21 cellular contexts compared by ENCODE assay signal in genomic region chr2:842151-842792, GRCh38.
"Had no signal": no experiment of that assay in that cellular context is flagged by ENCODE, and none has a peak within 500 bp of the region (broad histone marks: within the 10 kb centered on the region; RNA-seq: fewer than 3 reads in every experiment).

No MANE protein-coding gene starts in this region.

- H3K4me3 ChIP-seq: adrenal gland, breast epithelium had no signal

- H3K4me3 Mint-ChIP-seq: activated CD4-positive, alpha-beta memory T cell treated with anti-CD3 and anti-CD28 coated beads, Interleukin-2, amount 10 ng/mL, durations not matched to agents 7 days and 5 days; activated naive CD8-positive, alpha-beta T cell treated with anti-CD3 and anti-CD28 coated beads, Interleukin-2, amount 10 ng/mL, durations not matched to agents 7 days and 5 days had no signal

- H3K36me3 ChIP-seq: adrenal gland, breast epithelium had no signal

- DNase-seq: activated CD4-positive, alpha-beta memory T cell treated with anti-CD3 and anti-CD28 coated beads, Interleukin-2, amount 10 ng/mL, durations not matched to agents 7 days and 5 days; activated CD4-positive, alpha-beta T cell treated with anti-CD3 and anti-CD28 coated beads, Interleukin-2, amount 50 U/mL, for 1 hour; activated CD4-positive, CD25-positive, alpha-beta regulatory T cell; activated CD8-positive, alpha-beta memory T cell treated with anti-CD3 and anti-CD28 coated beads, Interleukin-2, amount 50 U/mL, for 48 hours; activated naive CD4-positive, alpha-beta T cell treated with anti-CD3 and anti-CD28 coated beads, Interleukin-2, amount 50 U/mL, for 16 hours; activated naive CD8-positive, alpha-beta T cell treated with anti-CD3 and anti-CD28 coated beads, Interleukin-2, amount 10 ng/mL, durations not matched to agents 7 days and 5 days; activated T-cell treated with anti-CD3 and anti-CD28 coated beads, Interleukin-2, amount 50 U/mL, for 1 hour; adrenal gland; anterior cingulate cortex; Kasumi-1; NCI-H1092; NCI-H2029 treated with DMSO at 0.1 percent for 48 hours; NCI-H2171; NCI-H2227 treated with DMSO at 0.1 percent for 48 hours; NCI-H446 treated with DMSO at 0.1 percent for 48 hours; NCI-H524 treated with DMSO at 0.1 percent for 48 hours; NCI-H748 treated with DMSO at 0.1 percent for 48 hours; SIG-M5; T-helper 2 cell; T1000 had no signal

- H3K9me3 ChIP-seq: adrenal gland, breast epithelium had no signal

- H3K4me1 ChIP-seq: adrenal gland, breast epithelium had no signal

- H3K27ac Mint-ChIP-seq: activated CD4-positive, alpha-beta memory T cell treated with anti-CD3 and anti-CD28 coated beads, Interleukin-2, amount 10 ng/mL, durations not matched to agents 7 days and 5 days; activated naive CD8-positive, alpha-beta T cell treated with anti-CD3 and anti-CD28 coated beads, Interleukin-2, amount 10 ng/mL, durations not matched to agents 7 days and 5 days had no signal

- H3K4me1 Mint-ChIP-seq: activated CD4-positive, alpha-beta memory T cell treated with anti-CD3 and anti-CD28 coated beads, Interleukin-2, amount 10 ng/mL, durations not matched to agents 7 days and 5 days; activated naive CD8-positive, alpha-beta T cell treated with anti-CD3 and anti-CD28 coated beads, Interleukin-2, amount 10 ng/mL, durations not matched to agents 7 days and 5 days had no signal

- H3K27me3 ChIP-seq: adrenal gland, breast epithelium had no signal

- H3K36me3 Mint-ChIP-seq: activated naive CD8-positive, alpha-beta T cell treated with anti-CD3 and anti-CD28 coated beads, Interleukin-2, amount 10 ng/mL, durations not matched to agents 7 days and 5 days had no signal

- H3K27ac ChIP-seq: adrenal gland, breast epithelium had no signal

- H3K9me3 Mint-ChIP-seq: activated CD4-positive, alpha-beta memory T cell treated with anti-CD3 and anti-CD28 coated beads, Interleukin-2, amount 10 ng/mL, durations not matched to agents 7 days and 5 days; activated naive CD8-positive, alpha-beta T cell treated with anti-CD3 and anti-CD28 coated beads, Interleukin-2, amount 10 ng/mL, durations not matched to agents 7 days and 5 days had no signal
